ENCODE assay signal across 13 cellular contexts in genomic region chr9:111866976-111867375, GRCh38. TPM values are rescaled to one million over a fixed set of nuclear protein-coding genes. Genes with fewer than 3 reads are reported as not detected.
DNase-seq lines count a peak whose midpoint lies in the region; ATAC-seq and TF ChIP-seq lines count a peak whose summit lies in the region.
"Had no signal": no experiment of that assay in that cellular context is flagged by ENCODE, and none has a peak within 500 bp of the region (broad histone marks: within the 10 kb centered on the region; RNA-seq: fewer than 3 reads in every experiment).

No MANE protein-coding gene starts in this region.

- H3K79me2 ChIP-seq in OCI-LY3 (ENCODE audit: low read length) (no peaks in the 10 kb centered on the region), osteoblast (ENCODE audit: insufficient read depth, low read length) (no peaks in the 10 kb centered on the region)

- intact Hi-C loops in prostate gland (cut with DNase I): no loop called here

- no peaks in the 10 kb centered on the region for H4K20me1 ChIP-seq in OCI-LY3 (ENCODE audit: insufficient read depth, low read length)
- H4K20me1 ChIP-seq in osteoblast (ENCODE audit: insufficient read depth, low read length): no peaks in the 10 kb centered on the region

- H3K4me2 ChIP-seq in OCI-LY3 (ENCODE audit: low read length) (peak overlapping the region; percentile 5; the same call in 1 of the 2 replicates), osteoblast (ENCODE audit: insufficient read depth, low read length) (no peak overlapping the region)

- in situ Hi-C loops in ACHN (cut with HindIII; ENCODE audit: low pct_ligation_motif_present, low pct_unique_long_range_greater_than_20kb, low sequenced_read_pairs): no loop called here

- no peak overlapping the region for H3K4me3 ChIP-seq in OCI-LY3 (ENCODE audit: low read length)
- H3K4me3 ChIP-seq in cardiac fibroblast (replicated peaks in 1 of 2; ENCODE audit: low read depth in 2 of 2, low read length in 2 of 2): no peak overlapping the region
- H3K4me3 ChIP-seq in osteoblast (ENCODE audit: insufficient read depth, low read length): no peak overlapping the region
- no peak overlapping the region for H3K4me3 ChIP-seq in prostate gland
- H3K4me3 ChIP-seq: esophagus squamous epithelium, lung, MG63, skin epidermis had no signal

- H3K27me3 ChIP-seq in OCI-LY3 (ENCODE audit: low read depth, low read length): no peaks in the 10 kb centered on the region
- H3K27me3 ChIP-seq in osteoblast (ENCODE audit: insufficient read depth, low read length): no peaks in the 10 kb centered on the region
- no peaks in the 10 kb centered on the region for H3K27me3 ChIP-seq in prostate gland (replicated peaks; ENCODE audit: insufficient read depth)
- H3K27me3 ChIP-seq: esophagus squamous epithelium, MG63 had no signal

- H3K36me3 ChIP-seq in OCI-LY3 (replicated peaks; ENCODE audit: low read depth, low read length) (no peaks in the 10 kb centered on the region), osteoblast (ENCODE audit: insufficient read depth, low read length) (no peaks in the 10 kb centered on the region), prostate gland (no peaks in the 10 kb centered on the region)
- H3K36me3 ChIP-seq: esophagus squamous epithelium, MG63 had no signal

- 58% methylated on average over 5 of the region's 5 CpGs for WGBS in prostate gland

- no peak for TF ChIP-seq CTCF in OCI-LY3 (IDR thresholded peaks at IDR 0.05; ENCODE audit: low read depth, low read length)
- TF ChIP-seq CTCF in cardiac fibroblast (IDR thresholded peaks at IDR 0.05; ENCODE audit: low read depth, low read length): no peak
- TF ChIP-seq CTCF in osteoblast (IDR thresholded peaks at IDR 0.05; ENCODE audit: extremely low read depth, low read depth, low read length): no peak
- TF ChIP-seq CTCF in prostate gland (IDR thresholded peaks at IDR 0.05): no peak

- ATAC-seq in HG02852 (IDR thresholded peaks at IDR 0.05; ENCODE audit: unreplicated experiment): no peak

- H3K27ac ChIP-seq in OCI-LY3 (ENCODE audit: low read length) (no peak overlapping the region), osteoblast (ENCODE audit: low read depth, low read length) (no peak overlapping the region), prostate gland (no peak overlapping the region)
- H3K27ac ChIP-seq: esophagus squamous epithelium, skin epidermis had no signal

- H3K4me1 ChIP-seq in OCI-LY3 (ENCODE audit: low read length): peaks cover 7% of the 10 kb centered on the region
- H3K4me1 ChIP-seq in osteoblast (ENCODE audit: insufficient read depth, low read length): no peaks in the 10 kb centered on the region
- no peaks in the 10 kb centered on the region for H3K4me1 ChIP-seq in prostate gland (replicated peaks)

- H3K9ac ChIP-seq in OCI-LY3 (ENCODE audit: low read length): no peak overlapping the region

- H3K9me3 ChIP-seq in OCI-LY3 (ENCODE audit: insufficient read depth, low read length) (no peaks in the 10 kb centered on the region), osteoblast (ENCODE audit: low read depth, low read length) (no peaks in the 10 kb centered on the region), prostate gland (no peaks in the 10 kb centered on the region)
- H3K9me3 ChIP-seq: esophagus squamous epithelium, MG63 had no signal

- DNase-seq in SIG-M5 treated with dmso at 0.1 percent for 504 hours (lab: John Stamatoyannopoulos, UW; ENCODE audit: unreplicated experiment) (peak; percentile 17), SIG-M5 (lab: John Stamatoyannopoulos, UW) (no peak), cardiac fibroblast (ENCODE audit: low read depth in 2 of 2) (peak; percentile 78 to 88), osteoblast (ENCODE audit: insufficient read length, low spot score, missing footprints) (peak; percentile 58), prostate gland (ENCODE audit: low spot score) (no peak), ACHN (no peak)
- DNase-seq: anterior cingulate cortex, esophagus squamous epithelium, MG63 had no signal

- H2AFZ ChIP-seq in OCI-LY3 (ENCODE audit: low read depth, low read length) (peak overlapping the region; percentile 26; the same call in 1 of the 2 replicates), osteoblast (ENCODE audit: low read length) (no peak overlapping the region)

- TF ChIP-seq POLR2A in prostate gland (IDR thresholded peaks at IDR 0.05): no peak

RNA-seq across cellular contexts. Expression of gene UGCG, which starts 29.6 kb away (rescaled TPM):
- total RNA-seq in osteoblast (118 and 121 TPM in 2 replicates), prostate gland (10 to 100 TPM; 23.9 to 42.6 TPM)

Comparison
In these comparisons a context has a peak if more than half of its experiments do, and no peak if none do; other contexts are left out.
1. DNase-seq: peak in SIG-M5 treated with dmso at 0.1 percent for 504 hours (single experiment), cardiac fibroblast (2 of 2) and osteoblast (single experiment); none in SIG-M5 (single experiment), prostate gland (single experiment) and ACHN (single experiment).